Comparison of ENCODE assay signal across 8 cellular contexts in the genomic region with DNA sequence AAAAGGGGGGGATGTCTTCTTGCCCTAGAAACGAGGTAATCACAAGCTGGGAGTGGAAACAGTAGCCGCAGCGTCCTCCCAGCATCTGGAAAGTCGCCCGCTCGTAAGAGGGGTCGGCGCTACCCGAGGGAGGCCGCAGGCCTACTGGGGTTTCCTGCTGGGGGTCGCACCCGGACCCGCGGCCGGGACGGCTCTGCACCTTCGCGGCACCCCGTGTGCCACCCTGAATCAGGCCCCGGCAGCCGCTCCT. TPM values are rescaled to one million over a fixed set of nuclear protein-coding genes. Genes with fewer than 3 reads are reported as not detected.
DNase-seq lines count a peak whose midpoint lies in the region; ATAC-seq and TF ChIP-seq lines count a peak whose summit lies in the region.

No MANE protein-coding gene starts in this region.

- TF ChIP-seq CTCF in WI38 (IDR thresholded peaks at IDR 0.05; ENCODE audit: low read depth, low read length) (0 out of 2 replicates have a peak, but pooled peaks have one; percentile 1), heart right ventricle (IDR thresholded peaks at IDR 0.05) (no peak)

- peaks cover 10 to 75% (median 60%) of the 10 kb centered on the region in 9 donors for H3K4me1 ChIP-seq in heart right ventricle

- no peak for ATAC-seq in activated CD4-positive, alpha-beta T cell treated with anti-CD3 and anti-CD28 coated beads for 36 hours
- peak in 6 of 8 donors; percentile 0 to 28 (median 2) for ATAC-seq in heart right ventricle
- ATAC-seq in HG02623 (IDR thresholded peaks at IDR 0.05; ENCODE audit: unreplicated experiment) = no peak

- 0% methylated on average over 21 of the region's 21 CpGs for WGBS in heart right ventricle, 2 donors

- H3K9me3 ChIP-seq in heart right ventricle = no peaks in the 10 kb centered on the region

- CTCF ChIA-PET in activated CD4-positive, alpha-beta T cell treated with anti-CD3 and anti-CD28 coated beads for 36 hours (lab: Charles Lee) = interaction anchor here (0.6 to 2.6 kb wide), 8 partner anchors 8 to 968 kb away, joined by 3 to 14 read pairs (median 3); a partner anchor contains a TSS

- peaks cover 0 to 5% (median 0%) of the 10 kb centered on the region in 9 donors for H3K36me3 ChIP-seq in heart right ventricle

- peak overlapping the region; percentile 97 to 100 (median 99) for H3K27ac ChIP-seq in heart right ventricle
- peak overlapping the region; percentile 91 to 100 (median 99) for H3K27ac ChIP-seq in skin epidermis

- H3K36me3 Mint-ChIP-seq in activated CD4-positive, alpha-beta T cell treated with anti-CD3 and anti-CD28 coated beads for 36 hours (ENCODE audit: low read depth) = peaks cover 51% of the 10 kb centered on the region

- no peaks in the 10 kb centered on the region for H3K27me3 ChIP-seq in heart right ventricle

- POLR2A ChIA-PET in activated CD4-positive, alpha-beta T cell treated with anti-CD3 and anti-CD28 coated beads for 36 hours (lab: Charles Lee) = interaction anchor here (0.6 to 0.9 kb wide), 2 partner anchors 31 to 38 kb away, joined by 3 read pairs; a partner anchor contains a TSS

- H3K27ac Mint-ChIP-seq in activated CD4-positive, alpha-beta T cell treated with anti-CD3 and anti-CD28 coated beads for 36 hours = peak overlapping the region; percentile 99

- H3K4me3 Mint-ChIP-seq in activated CD4-positive, alpha-beta T cell treated with anti-CD3 and anti-CD28 coated beads for 36 hours = peak overlapping the region; percentile 98

- H3K4me3 ChIP-seq in WI38 (ENCODE audit: low read depth, low read length) (peak overlapping the region; percentile 72), heart right ventricle (peak overlapping the region; percentile 66 to 97 (median 79)), skin epidermis (peak overlapping the region; percentile 65 to 99 (median 86))

- H3K27me3 Mint-ChIP-seq in activated CD4-positive, alpha-beta T cell treated with anti-CD3 and anti-CD28 coated beads for 36 hours = no peaks in the 10 kb centered on the region

- DNase-seq in activated CD4-positive, alpha-beta T cell treated with anti-CD3 and anti-CD28 coated beads for 36 hours = no peak
- no peak for DNase-seq in activated CD4-positive, alpha-beta T cell treated with anti-CD3 and anti-CD28 coated beads for 4 hours
- DNase-seq in heart right ventricle (no peak), GM19238 (ENCODE audit: insufficient read length, low spot score) (no peak), ureter (ENCODE audit: low spot score) (no peak)

- H3K4me1 Mint-ChIP-seq in activated CD4-positive, alpha-beta T cell treated with anti-CD3 and anti-CD28 coated beads for 36 hours = peaks cover 46% of the 10 kb centered on the region

- H3K9me3 Mint-ChIP-seq in activated CD4-positive, alpha-beta T cell treated with anti-CD3 and anti-CD28 coated beads for 36 hours (ENCODE audit: low read depth) = no peaks in the 10 kb centered on the region

- intact Hi-C loops in activated CD4-positive, alpha-beta T cell treated with anti-CD3 and anti-CD28 coated beads for 36 hours (cut with DNase I, micrococcal nuclease) = loop anchor here (1.0 to 10.0 kb wide), 11 partner anchors 36 to 1028 kb away; a partner anchor contains a TSS
- intact Hi-C loops in heart right ventricle (cut with DNase I) = loop anchor here in 1 of 10 donors (10.0 kb wide), 1 partner anchor 158 kb away; no protein-coding TSS in a partner anchor

RNA-seq across cellular contexts. Expression of a gene that starts 0.5 kb away (rescaled TPM):
- total RNA-seq in activated CD4-positive, alpha-beta T cell treated with anti-CD3 and anti-CD28 coated beads for 36 hours = 10 to 100 TPM; 32.7 to 40.0 TPM
- total RNA-seq in heart right ventricle = 10 to 100 TPM; 17.4 to 24.7 (median 21.2) TPM
- polyA plus RNA-seq in heart right ventricle = 10 to 100 TPM in 1 of 2 donors, 1 to 10 TPM in 1; 3.0 to 13.5 TPM
- total RNA-seq in ureter = 23.8 TPM

RNA-seq across cellular contexts. Expression of a gene that starts 1.5 kb away (rescaled TPM):
- total RNA-seq in activated CD4-positive, alpha-beta T cell treated with anti-CD3 and anti-CD28 coated beads for 36 hours = 10 to 100 TPM; 41.4 to 45.0 TPM
- total RNA-seq in heart right ventricle = 10 to 100 TPM; 17.4 to 26.4 (median 20.6) TPM
- 10 to 100 TPM in 1 of 2 donors, 1 to 10 TPM in 1; 5.6 to 26.0 TPM for polyA plus RNA-seq in heart right ventricle
- total RNA-seq in ureter = 51.1 TPM

RNA-seq across cellular contexts. Expression of a gene that starts 37.4 kb away (rescaled TPM):
- 1 to 10 TPM; 3.2 to 4.1 TPM for total RNA-seq in activated CD4-positive, alpha-beta T cell treated with anti-CD3 and anti-CD28 coated beads for 36 hours
- total RNA-seq in heart right ventricle = 10 to 100 TPM in 9 of 10 donors, 1 to 10 TPM in 1; 9.4 to 77.6 (median 34.8) TPM
- 10 to 100 TPM in 1 of 2 donors, 1 to 10 TPM in 1; 2.6 to 10.3 TPM for polyA plus RNA-seq in heart right ventricle
- 36.7 TPM for total RNA-seq in ureter

RNA-seq across cellular contexts. Expression of a gene that starts 37.8 kb away (rescaled TPM):
- total RNA-seq in activated CD4-positive, alpha-beta T cell treated with anti-CD3 and anti-CD28 coated beads for 36 hours = under 1 TPM; 0.39 to 0.43 TPM
- total RNA-seq in heart right ventricle = under 1 TPM; 0.12 to 0.51 (median 0.20) TPM
- polyA plus RNA-seq in heart right ventricle = under 1 TPM; 0.07 to 0.09 TPM
- 0.96 TPM for total RNA-seq in ureter

RNA-seq across cellular contexts. Expression of a gene that starts 46.7 kb away (rescaled TPM):
- under 1 TPM in 1 of 2 experiments, not detected in 1; 0.14 TPM for total RNA-seq in activated CD4-positive, alpha-beta T cell treated with anti-CD3 and anti-CD28 coated beads for 36 hours
- total RNA-seq in heart right ventricle (under 1 TPM in 8 of 10 donors, not detected in 2; 0.20 to 0.85 (median 0.49) TPM), ureter (4.6 TPM)
- under 1 TPM; 0.07 to 0.59 TPM for polyA plus RNA-seq in heart right ventricle

Comparison
In these comparisons a context has a peak if more than half of its experiments do, and no peak if none do; other contexts are left out.
1. ATAC-seq: peak in heart right ventricle (6 of 8); none in activated CD4-positive, alpha-beta T cell treated with anti-CD3 and anti-CD28 coated beads for 36 hours (single experiment) and HG02623 (single experiment).
2. Peak in every context shown above with its lines, with median percentiles within 50 percentile points of each other: H3K4me3 ChIP-seq.